Comparison of ENCODE assay signal across 6 cellular contexts in the genomic region with DNA sequence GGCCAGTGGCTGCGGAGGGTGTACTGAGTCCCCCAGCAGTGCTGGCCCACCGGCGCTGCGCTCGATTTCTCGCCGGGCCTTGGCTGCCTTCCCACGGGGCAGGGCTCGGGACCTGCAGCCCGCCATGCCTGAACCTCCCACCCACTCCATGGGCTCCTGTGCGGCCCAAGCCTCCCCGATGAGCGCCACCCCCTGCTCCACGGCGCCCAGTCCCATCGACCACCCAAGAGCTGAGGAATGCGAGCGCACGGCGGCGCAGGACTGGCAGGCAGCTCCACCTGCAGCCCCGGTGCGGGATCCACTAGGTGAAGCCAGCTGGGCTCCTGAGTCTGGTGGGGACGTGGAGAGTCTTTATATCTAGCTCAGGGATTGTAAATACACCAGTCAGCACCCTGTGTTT. TPM values are rescaled to one million over a fixed set of nuclear protein-coding genes. Genes with fewer than 3 reads are reported as not detected.
DNase-seq lines count a peak whose midpoint lies in the region; ATAC-seq and TF ChIP-seq lines count a peak whose summit lies in the region.
"Not testable (repeated sequence)": the region's sequence is repeated elsewhere in the genome, so short reads cannot be mapped to it uniquely, and the experiment has no call there.

No MANE protein-coding gene starts in this region.

- H3K4me1 Mint-ChIP-seq in chondrocyte (ENCODE audit: low read depth), result peaks cover 40% of the 10 kb centered on the region

- not testable (repeated sequence) for TF ChIP-seq CTCF in C4-2B (conservative IDR thresholded peaks at IDR 0.05); PC-3 (conservative IDR thresholded peaks at IDR 0.05; ENCODE audit: low read depth, low read length); VCaP (conservative IDR thresholded peaks at IDR 0.05); chondrocyte (IDR thresholded peaks at IDR 0.05); spleen (IDR thresholded peaks at IDR 0.05 in 8 of 11, conservative IDR thresholded peaks at IDR 0.05 in 3 of 11); tibial artery (IDR thresholded peaks at IDR 0.05)

- not testable (repeated sequence) for H3K4me2 ChIP-seq in PC-3 (ENCODE audit: low read length)

- not testable (repeated sequence) for H3K4me3 Mint-ChIP-seq in chondrocyte (ENCODE audit: unreplicated experiment)

- POLR2A ChIA-PET in PC-3 (lab: Charles Lee; ENCODE audit: unreplicated experiment), result not testable (repeated sequence)

- peaks cover 14% of the 10 kb centered on the region for H3K79me2 ChIP-seq in PC-3 (ENCODE audit: low read length)

- H3K36me3 Mint-ChIP-seq in chondrocyte (ENCODE audit: low read depth), result not testable (repeated sequence)

- not testable (repeated sequence) for H3K9me3 ChIP-seq in PC-3 (ENCODE audit: low read length); spleen; tibial artery

- 94 to 100% (median 98%) methylated on average over 5 to 17 of the region's 24 CpGs; no CpG with 5 or more reads in 1 of the 5 donors for WGBS in spleen, 5 donors

- H3K9ac ChIP-seq in PC-3 (ENCODE audit: low read length), result not testable (repeated sequence)

- not testable (repeated sequence) for TF ChIP-seq POLR2A in spleen (IDR thresholded peaks at IDR 0.05)

- H4K20me1 ChIP-seq in PC-3 (ENCODE audit: low read length), result not testable (repeated sequence)

- ATAC-seq in PC-3, result not testable (repeated sequence)

- H2AFZ ChIP-seq in PC-3 (ENCODE audit: low read length), result not testable (repeated sequence)

- H3K27me3 ChIP-seq in PC-3 (ENCODE audit: low read length); spleen (replicated peaks in 1 of 7); tibial artery: not testable (repeated sequence)

- not testable (repeated sequence) for BruUV-seq in PC-3 (replicated peaks; lab: Mats Ljungman, UMichigan)

- H3K9me2 ChIP-seq in PC-3 (replicated peaks; ENCODE audit: low read length), result not testable (repeated sequence)

- H3K27ac ChIP-seq in C4-2B, result peak overlapping the region; percentile 91
- H3K27ac ChIP-seq in PC-3 (ENCODE audit: low read length), result peak overlapping the region; percentile 79; the same call in 1 of the 2 replicates
- peak overlapping the region; percentile 92 for H3K27ac ChIP-seq in VCaP
- H3K27ac ChIP-seq in spleen, result not testable (repeated sequence)
- H3K27ac ChIP-seq in tibial artery, result peak overlapping the region; percentile 91 to 92

- not testable (repeated sequence) for H3K4me3 ChIP-seq in PC-3 (ENCODE audit: low read length); spleen; tibial artery

- H3K27me3 Mint-ChIP-seq in chondrocyte (ENCODE audit: low read depth), result not testable (repeated sequence)

- not testable (repeated sequence) for H3K36me3 ChIP-seq in PC-3 (ENCODE audit: low read depth, low read length); spleen; tibial artery

- not testable (repeated sequence) for DNase-seq in PC-3; chondrocyte (ENCODE audit: low spot score); tibial artery
- DNase-seq in spleen, result peak; percentile 80

- H3F3A ChIP-seq in PC-3 (ENCODE audit: low read length, unreplicated experiment), result not testable (repeated sequence)

- H3K27ac Mint-ChIP-seq in chondrocyte (ENCODE audit: unreplicated experiment), result peak overlapping the region; percentile 80

- H3K4me1 ChIP-seq in PC-3 (ENCODE audit: insufficient read depth, low read length), result peaks cover 17% of the 10 kb centered on the region
- H3K4me1 ChIP-seq in spleen, result peaks cover 9 to 32% (median 24%) of the 10 kb centered on the region in 6 donors
- H3K4me1 ChIP-seq in tibial artery, result peaks cover 0 to 36% (median 19%) of the 10 kb centered on the region in 4 donors

- not testable (repeated sequence) for H3K9me3 Mint-ChIP-seq in chondrocyte (ENCODE audit: low read depth)

- CTCF ChIA-PET in PC-3 (lab: Charles Lee), result not testable (repeated sequence)

- intact Hi-C loops in PC-3 (cut with micrococcal nuclease); spleen (cut with DNase I; ENCODE audit: low total_unique reads); tibial artery (cut with DNase I; ENCODE audit: low total_unique reads): not testable (repeated sequence)

RNA-seq across cellular contexts. Expression of gene MCCC1, which starts 1.7 kb away (rescaled TPM):
- total RNA-seq in PC-3 (2014; rRNA removed) (18.5 and 26.3 TPM in 2 replicates), chondrocyte (17.8 to 24.1 TPM (median 23.3 TPM) in 3 replicates), spleen (10 to 100 TPM; 18.6 to 96.1 (median 27.8) TPM)
- 10 to 100 TPM; 26.9 to 46.7 (median 29.7) TPM for polyA plus RNA-seq in spleen
